In genomic region chr15:33067456-33067855, GRCh38 we compare ENCODE assay signal across 9 cellular contexts.
A peak's percentile ranks its signal among the peaks of the same experiment; 100 is the strongest.
DNase-seq lines count a peak whose midpoint lies in the region; ATAC-seq and TF ChIP-seq lines count a peak whose summit lies in the region.
"Had no signal": no experiment of that assay in that cellular context is flagged by ENCODE, and none has a peak within 500 bp of the region (broad histone marks: within the 10 kb centered on the region; RNA-seq: fewer than 3 reads in every experiment).

No MANE protein-coding gene starts in this region.

- 28 to 47% methylated on average over 9 of the region's 9 CpGs for WGBS in esophagus squamous epithelium, 2 donors
- 51% methylated on average over 9 of the region's 9 CpGs for WGBS in prostate gland

- H3K27me3 ChIP-seq in NT2/D1 (ENCODE audit: insufficient read depth, insufficient read length), result no peaks in the 10 kb centered on the region
- H3K27me3 ChIP-seq in esophagus squamous epithelium, result peaks cover 0 to 4% (median 0%) of the 10 kb centered on the region in 4 donors
- H3K27me3 ChIP-seq in prostate gland (replicated peaks; ENCODE audit: insufficient read depth), result no peaks in the 10 kb centered on the region

- ATAC-seq in HG02970 (IDR thresholded peaks at IDR 0.05; ENCODE audit: low FRiP score, unreplicated experiment) (no peak), esophagus mucosa (no peak), HG03025 (IDR thresholded peaks at IDR 0.05; ENCODE audit: low FRiP score, unreplicated experiment) (no peak)

- TF ChIP-seq POLR2A in esophagus squamous epithelium (IDR thresholded peaks at IDR 0.05) (no peak), prostate gland (IDR thresholded peaks at IDR 0.05) (no peak)

- TF ChIP-seq CTCF in esophagus squamous epithelium (IDR thresholded peaks at IDR 0.05) (no peak), prostate gland (IDR thresholded peaks at IDR 0.05) (no peak)

- DNase-seq in DMS53 (lab: John Stamatoyannopoulos, UW) (peak; percentile 58), NT2/D1 (ENCODE audit: low read depth, low spot score) (no peak), esophagus squamous epithelium (lab: John Stamatoyannopoulos, UW) (no peak), prostate gland (ENCODE audit: low spot score) (no peak), kidney glomerular epithelial cell (lab: John Stamatoyannopoulos, UW) (no peak)
- DNase-seq: activated CD4-positive, CD25-positive, alpha-beta regulatory T cell treated with anti-CD3 and anti-CD28 coated beads, Interleukin-2, amount 50 U/mL, for 72 hours had no signal

- intact Hi-C loops in esophagus squamous epithelium (cut with DNase I), result no loop called here
- intact Hi-C loops in prostate gland (cut with DNase I), result no loop called here

- H3K4me1 ChIP-seq in NT2/D1 (ENCODE audit: insufficient read depth, insufficient read length) (peaks cover 5% of the 10 kb centered on the region), esophagus squamous epithelium (peaks cover 8 to 43% (median 16%) of the 10 kb centered on the region in 3 donors), prostate gland (replicated peaks) (peaks cover 9% of the 10 kb centered on the region)

- no peak overlapping the region for H3K9ac ChIP-seq in NT2/D1 (ENCODE audit: insufficient read length, low read depth)

- H3K9me3 ChIP-seq in NT2/D1 (ENCODE audit: insufficient read depth, low read length) (no peaks in the 10 kb centered on the region), esophagus squamous epithelium (no peaks in the 10 kb centered on the region), prostate gland (no peaks in the 10 kb centered on the region)

- peak overlapping the region; percentile 1 for H3K4me3 ChIP-seq in NT2/D1 (ENCODE audit: insufficient read length, low read depth)
- H3K4me3 ChIP-seq in esophagus squamous epithelium, result peak overlapping the region; percentile 20 to 53 (median 34)
- H3K4me3 ChIP-seq in prostate gland, result peak overlapping the region; percentile 0 to 3

- H3K36me3 ChIP-seq in NT2/D1 (ENCODE audit: insufficient read depth, insufficient read length, low read length) (peaks cover 2% of the 10 kb centered on the region), esophagus squamous epithelium (no peaks in the 10 kb centered on the region), prostate gland (no peaks in the 10 kb centered on the region)

- H3K27ac ChIP-seq in esophagus squamous epithelium, result peak overlapping the region; percentile 71 to 90 (median 84)
- H3K27ac ChIP-seq in prostate gland, result peak overlapping the region; percentile 70 to 72
